ENCODE assay signal across 14 cellular contexts in the genomic region with DNA sequence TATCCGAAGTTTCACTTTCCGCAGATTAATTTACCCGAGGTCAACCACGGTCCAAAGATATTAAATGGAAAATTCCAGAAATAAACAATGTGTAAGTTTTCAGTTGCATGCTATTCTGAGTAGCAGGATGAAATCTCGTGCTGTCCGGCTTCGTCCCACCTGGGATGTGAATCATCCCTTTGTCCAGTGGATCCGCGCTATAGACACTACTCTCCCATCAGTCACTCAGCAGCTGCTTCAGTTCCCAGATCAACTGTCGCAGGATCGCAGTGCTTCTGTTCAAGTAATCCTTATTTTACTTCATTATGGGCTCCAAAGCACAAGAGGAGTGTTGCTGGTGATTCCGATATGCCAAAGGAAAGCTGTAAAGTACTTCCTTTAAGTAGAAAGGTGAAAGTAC.
"Had no signal": no experiment of that assay in that cellular context is flagged by ENCODE, and none has a peak within 500 bp of the region (broad histone marks: within the 10 kb centered on the region; RNA-seq: fewer than 3 reads in every experiment).

No MANE protein-coding gene starts in this region.

- H3K9me3 ChIP-seq: body of pancreas, esophagus squamous epithelium, lower lobe of right lung, mucosa of descending colon, testis had no signal

- ATAC-seq: activated naive CD4-positive, alpha-beta T cell treated with anti-CD3 and anti-CD28 coated beads, Interleukin-2, amount 50 U/mL, for 72 hours; body of pancreas; lower lobe of right lung; mucosa of descending colon; natural killer cell treated with Interleukin-12 subunit alpha and Interleukin-12 subunit beta and Interleukin-15 and Interleukin-18, amount 100 ng/mL, for 72 hours had no signal

- H3K4me1 ChIP-seq: body of pancreas, esophagus squamous epithelium, lower lobe of right lung, testis had no signal

- H3K27me3 ChIP-seq: body of pancreas, dorsolateral prefrontal cortex, testis had no signal

- H3K36me3 ChIP-seq: esophagus squamous epithelium, lower lobe of right lung had no signal

- DNase-seq: activated CD8-positive, alpha-beta memory T cell treated with anti-CD3 and anti-CD28 coated beads, Interleukin-2, amount 50 U/mL, for 48 hours; amniotic stem cell; body of pancreas; esophagus squamous epithelium; foreskin fibroblast; glutamatergic neuron; lower lobe of right lung; mucosa of descending colon; occipital lobe; stimulated activated CD4-positive, alpha-beta T cell treated with anti-CD3 and anti-CD28 coated beads, Interleukin-4, amount 100 ng/mL, for 1 hour; testis had no signal

- H3K4me3 ChIP-seq: body of pancreas, dorsolateral prefrontal cortex, esophagus squamous epithelium, lower lobe of right lung, mucosa of descending colon, testis had no signal

- H3K27ac ChIP-seq: body of pancreas, dorsolateral prefrontal cortex, esophagus squamous epithelium, lower lobe of right lung, testis had no signal
